In the genomic region with DNA sequence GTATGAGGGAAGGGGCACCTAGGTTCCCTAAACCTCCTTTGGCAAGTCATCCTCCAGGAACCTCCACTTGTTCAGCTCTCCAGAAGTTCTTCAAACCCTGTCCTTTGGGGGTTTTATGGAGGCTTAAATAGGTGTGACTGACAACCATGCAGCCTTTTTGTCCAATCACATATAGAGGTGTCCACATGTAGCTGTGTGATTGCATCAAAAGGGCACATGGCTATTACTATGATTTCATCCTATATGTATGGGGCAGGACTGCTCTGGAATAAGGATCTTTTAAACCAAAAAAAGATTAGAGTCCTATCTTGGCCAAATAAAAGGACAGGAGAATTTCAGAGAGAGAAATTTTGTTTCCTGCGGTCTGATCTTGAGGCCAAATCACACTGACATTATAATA, we compare ENCODE assay signal across 27 cellular contexts.
"Had no signal": no experiment of that assay in that cellular context is flagged by ENCODE, and none has a peak within 500 bp of the region (broad histone marks: within the 10 kb centered on the region; RNA-seq: fewer than 3 reads in every experiment).

No MANE protein-coding gene starts in this region.

- H3K4me3 ChIP-seq: stomach, suprapubic skin, testis, thoracic aorta, thyroid gland, tibial artery, tibial nerve, transverse colon, upper lobe of left lung, upper lobe of right lung, uterus, vagina had no signal

- FAIRE-seq: urothelium cell line had no signal

- DNase-seq: stimulated activated CD4-positive, alpha-beta T cell treated with anti-CD3 and anti-CD28 coated beads, Interleukin-2, amount 100 ng/mL, for 48 hours; stimulated activated CD4-positive, alpha-beta T cell treated with anti-CD3 and anti-CD28 coated beads, Interleukin-4, amount 100 ng/mL, for 1 hour; stimulated activated CD4-positive, alpha-beta T cell treated with anti-CD3 and anti-CD28 coated beads, Interleukin-4, amount 100 ng/mL, for 24 hours; stimulated activated CD4-positive, alpha-beta T cell treated with anti-CD3 and anti-CD28 coated beads, Interleukin-4, amount 100 ng/mL, for 4 hours; stimulated activated CD8-positive, alpha-beta memory T cell treated with anti-CD3 and anti-CD28 coated beads, Interleukin-4, amount 100 ng/mL, for 48 hours; stimulated activated naive B cell treated with anti-CD40 and anti-IgM and Interleukin-4, amounts not matched to agents 10 μg/mL and 1 μg/mL and 100 μg/mL, for 72 hours; stimulated activated naive CD4-positive, alpha-beta T cell; stimulated activated naive CD4-positive, alpha-beta T cell treated with Interleukin-2 at 50 U/mL for 16 hours; stimulated activated naive CD8-positive, alpha-beta T cell treated with anti-CD3 and anti-CD28 coated beads, Interleukin-15, amount 100 ng/mL, for 72 hours; stimulated activated naive CD8-positive, alpha-beta T cell treated with anti-CD3 and anti-CD28 coated beads, Interleukin-15, Interleukin-2, amounts not matched to agents 100 U/mL and 50 U/mL, for 24 hours; stomach; substantia nigra; testis; thyroid gland; tibial artery; transverse colon; trophoblast cell; upper lobe of left lung; upper lobe of right lung; uterus had no signal

- H3K36me3 ChIP-seq: stomach, suprapubic skin, thoracic aorta, thyroid gland, tibial artery, tibial nerve, transverse colon, upper lobe of left lung, upper lobe of right lung, uterus, vagina had no signal

- ATAC-seq: stimulated activated effector memory CD8-positive, alpha-beta T cell treated with anti-CD3 and anti-CD28 coated beads, Interleukin-12 subunit alpha, Interleukin-12 subunit beta, amount 100 ng/mL, for 72 hours; stimulated activated memory B cell treated with anti-CD40 and anti-IgM and Interleukin-4, amounts not matched to agents 10 μg/mL and 1 μg/mL and 100 μg/mL, for 72 hours; stimulated activated naive B cell treated with anti-CD40 and anti-IgM and Interleukin-4, amounts not matched to agents 10 μg/mL and 1 μg/mL and 100 μg/mL, for 72 hours; stimulated activated naive CD8-positive, alpha-beta T cell treated with anti-CD3 and anti-CD28 coated beads, Interleukin-15, amount 100 ng/mL, for 72 hours; stimulated activated naive CD8-positive, alpha-beta T cell treated with anti-CD3 and anti-CD28 coated beads, Interleukin-15, Interleukin-2, amounts not matched to agents 100 U/mL and 50 U/mL, for 24 hours; upper lobe of right lung had no signal

- H3K27ac ChIP-seq: stomach, suprapubic skin, testis, thoracic aorta, thyroid gland, tibial artery, tibial nerve, transverse colon, upper lobe of left lung, upper lobe of right lung, uterus, vagina had no signal

- H3K9me3 ChIP-seq: testis, thoracic aorta, thyroid gland, tibial artery, tibial nerve, transverse colon, upper lobe of left lung, upper lobe of right lung, uterus, vagina had no signal

- H3K27me3 ChIP-seq: stomach, suprapubic skin, testis, thyroid gland, tibial artery, tibial nerve, transverse colon, upper lobe of left lung, upper lobe of right lung, uterus, vagina had no signal

- H3K4me1 ChIP-seq: stomach, suprapubic skin, testis, thyroid gland, tibial artery, tibial nerve, transverse colon, upper lobe of left lung, upper lobe of right lung, uterus, vagina had no signal
